18 cellular contexts compared by ENCODE assay signal in genomic region chr11:17410606-17411379, GRCh38. TPM values are rescaled to one million over a fixed set of nuclear protein-coding genes. Genes with fewer than 3 reads are reported as not detected.
DNase-seq lines count a peak whose midpoint lies in the region; FAIRE-seq and TF ChIP-seq lines count a peak whose summit lies in the region.
"Had no signal": no experiment of that assay in that cellular context is flagged by ENCODE, and none has a peak within 500 bp of the region (broad histone marks: within the 10 kb centered on the region; RNA-seq: fewer than 3 reads in every experiment).

No MANE protein-coding gene starts in this region.

- H3K4me3 ChIP-seq in kidney (ENCODE audit: low read length in 2 of 2) (no peak overlapping the region), small intestine (ENCODE audit: low read depth in 1 of 2, low read length in 2 of 2) (no peak overlapping the region)
- H3K4me3 ChIP-seq: MG63 had no signal

- H3K36me3 ChIP-seq in KOPT-K1 (ENCODE audit: insufficient read depth, low read length) (no peaks in the 10 kb centered on the region), kidney (ENCODE audit: control insufficient read depth in 1 of 2, insufficient read depth in 2 of 2, low read length in 2 of 2) (no peaks in the 10 kb centered on the region), small intestine (ENCODE audit: control insufficient read depth in 2 of 2, insufficient read depth in 2 of 2, low read length in 2 of 2) (no peaks in the 10 kb centered on the region)
- H3K36me3 ChIP-seq: MG63 had no signal

- DNase-seq in NCI-H510A treated with DMSO at 0.1 percent for 48 hours (lab: John Stamatoyannopoulos, UW) (peak; percentile 10), NCI-H510A (lab: John Stamatoyannopoulos, UW) (no peak), kidney (peak; percentile 46), small intestine (peak; percentile 51), NCI-H146 (lab: John Stamatoyannopoulos, UW) (no peak), HT-29 (ENCODE audit: low spot score) (no peak), RKO (ENCODE audit: low spot score) (no peak)
- DNase-seq: activated CD4-positive, CD25-positive, alpha-beta regulatory T cell treated with anti-CD3 and anti-CD28 coated beads, Interleukin-2, amount 50 U/mL, for 72 hours; activated T-cell treated with anti-CD3 and anti-CD28 coated beads, Interleukin-2, amount 50 U/mL, for 48 hours; CD4-positive, CD25-positive, alpha-beta regulatory T cell; HFFc6; MG63; NCI-H187; NCI-H446 treated with DMSO at 0.1 percent for 48 hours; substantia nigra had no signal

- no peak for TF ChIP-seq CTCF in kidney (IDR thresholded peaks at IDR 0.05; ENCODE audit: borderline replicate concordance, extremely low read depth, insufficient read depth)

- FAIRE-seq in kidney (lab: Jason Lieb, UNC), result no peak
- FAIRE-seq in small intestine (lab: Jason Lieb, UNC), result no peak

- 26 to 40% (median 29%) methylated on average over 11 of the region's 11 CpGs for WGBS in small intestine, 3 donors

- H3K4me1 ChIP-seq in kidney (ENCODE audit: control insufficient read depth in 1 of 2, insufficient read depth in 1 of 2, low read depth in 1 of 2, low read length in 2 of 2) (peaks cover 0 to 16% of the 10 kb centered on the region in 2 donors), small intestine (ENCODE audit: control insufficient read depth in 2 of 2, insufficient read depth in 1 of 2, low read depth in 1 of 2, low read length in 1 of 2) (no peaks in the 10 kb centered on the region)

- H3K27me3 ChIP-seq in small intestine (ENCODE audit: control insufficient read depth in 2 of 2, insufficient read depth in 2 of 2, low read length in 2 of 2), result no peaks in the 10 kb centered on the region
- H3K27me3 ChIP-seq: MG63 had no signal

- H3K9me3 ChIP-seq in KOPT-K1 (ENCODE audit: insufficient read depth, low read length, poor library complexity, severe bottlenecking) (no peaks in the 10 kb centered on the region), kidney (ENCODE audit: control insufficient read depth in 1 of 2, low read length in 2 of 2) (no peaks in the 10 kb centered on the region), small intestine (ENCODE audit: control insufficient read depth, low read depth) (no peaks in the 10 kb centered on the region)
- H3K9me3 ChIP-seq: MG63 had no signal

- no peak overlapping the region for H3K9ac ChIP-seq in kidney (ENCODE audit: low read length in 2 of 2)

- H3K27ac ChIP-seq in KOPT-K1 (ENCODE audit: low read depth, low read length, poor library complexity, severe bottlenecking) (peak overlapping the region; percentile 39), kidney (ENCODE audit: low read depth in 2 of 2, low read length in 2 of 2) (no peak overlapping the region), small intestine (ENCODE audit: low read depth in 1 of 2, low read length in 1 of 2) (no peak overlapping the region)
- H3K27ac ChIP-seq: HL-60 had no signal

- intact Hi-C loops in kidney (cut with DNase I), result no loop called here

RNA-seq across cellular contexts. Expression of gene KCNJ11, which starts 22.3 kb away (rescaled TPM):
- total RNA-seq in kidney, result 4.8 TPM
- polyA plus RNA-seq in kidney (ENCODE audit: insufficient read depth, low read depth, low replicate concordance) (3.6 TPM), small intestine (1 to 10 TPM in 1 of 3 donors, not detected in 2; 1.9 TPM)
- 2.1 and 6.6 TPM in 2 replicates for total RNA-seq in HT-29 (2014; rRNA removed; shearing (Covaris generic))
- total RNA-seq: CD4-positive, CD25-positive, alpha-beta regulatory T cell; HFFc6 had no signal
- polyA plus RNA-seq: CD4-positive, CD25-positive, alpha-beta regulatory T cell had no signal

RNA-seq across cellular contexts. Expression of gene NCR3LG1, which starts 59.2 kb away (rescaled TPM):
- total RNA-seq in kidney, result 4.5 TPM
- polyA plus RNA-seq in kidney (ENCODE audit: insufficient read depth, low read depth, low replicate concordance) (0.71 TPM), small intestine (1 to 10 TPM in 1 of 3 donors, under 1 TPM in 2; 0.22 to 4.5 (median 0.81) TPM)
- 12.7 and 14.6 TPM in 2 replicates for total RNA-seq in HT-29 (2014; rRNA removed; shearing (Covaris generic))
- polyA plus RNA-seq: IgD-negative memory B cell had no signal

Comparison
In these comparisons a context has a peak if more than half of its experiments do, and no peak if none do; other contexts are left out.
1. DNase-seq: peak in NCI-H510A treated with DMSO at 0.1 percent for 48 hours (single experiment), kidney (single experiment) and small intestine (single experiment); none in NCI-H510A (single experiment), NCI-H146 (single experiment), HT-29 (single experiment) and RKO (single experiment).